In genomic region chr13:42855416-42855815, GRCh38 we compare ENCODE assay signal across 28 cellular contexts.
"Had no signal": no experiment of that assay in that cellular context is flagged by ENCODE, and none has a peak within 500 bp of the region (broad histone marks: within the 10 kb centered on the region; RNA-seq: fewer than 3 reads in every experiment).

No MANE protein-coding gene starts in this region.

- H3K27me3 ChIP-seq: brain microvascular endothelial cell, esophagus muscularis mucosa, gastrocnemius medialis had no signal

- H3K9me3 ChIP-seq: esophagus muscularis mucosa, gastrocnemius medialis had no signal

- H3K4me3 Mint-ChIP-seq: activated CD8-positive, alpha-beta T cell treated with anti-CD3 and anti-CD28 coated beads for 36 hours; activated naive CD8-positive, alpha-beta T cell; activated T-cell treated with anti-CD3 and anti-CD28 coated beads, Interleukin-2, amount 50 U/mL, for 4 hours; activated T-helper 17 cell treated with anti-CD3 and anti-CD28 coated beads, Interleukin-2, amount 50 U/mL, for 72 hours; effector memory CD8-positive, alpha-beta T cell had no signal

- H3K27ac Mint-ChIP-seq: activated CD8-positive, alpha-beta T cell treated with anti-CD3 and anti-CD28 coated beads for 36 hours; activated naive CD8-positive, alpha-beta T cell; activated T-helper 17 cell treated with anti-CD3 and anti-CD28 coated beads, Interleukin-2, amount 50 U/mL, for 72 hours; effector memory CD8-positive, alpha-beta T cell had no signal

- H3K4me1 Mint-ChIP-seq: activated T-helper 17 cell treated with anti-CD3 and anti-CD28 coated beads, Interleukin-2, amount 50 U/mL, for 72 hours had no signal

- H3K4me1 ChIP-seq: esophagus muscularis mucosa, foreskin keratinocyte, gastrocnemius medialis had no signal

- FAIRE-seq: astrocyte, colon had no signal

- H3K4me3 ChIP-seq: esophagus muscularis mucosa, gastrocnemius medialis had no signal

- DNase-seq: activated CD4-positive, alpha-beta T cell treated with anti-CD3 and anti-CD28 coated beads for 48 hours; activated CD4-positive, alpha-beta T cell treated with anti-CD3 and anti-CD28 coated beads, Interleukin-2, amount 50 U/mL, for 1 hour; activated CD4-positive, alpha-beta T cell treated with anti-CD3 and anti-CD28 coated beads, Interleukin-2, amount 50 U/mL, for 48 hours; activated CD8-positive, alpha-beta memory T cell treated with anti-CD3 and anti-CD28 coated beads for 24 hours; activated CD8-positive, alpha-beta T cell treated with anti-CD3 and anti-CD28 coated beads for 36 hours; activated effector memory CD4-positive, alpha-beta T cell treated with Interleukin-2 at 50 U/mL for 16 hours; activated gamma-delta T cell treated with Interleukin-2 at 50 U/mL for 16 hours; activated naive CD4-positive, alpha-beta T cell treated with anti-CD3 and anti-CD28 coated beads, Interleukin-2, amount 50 U/mL, for 16 hours; activated naive CD4-positive, alpha-beta T cell treated with Interleukin-2 at 50 U/mL for 16 hours; activated T-cell treated with anti-CD3 and anti-CD28 coated beads, Interleukin-2, amount 50 U/mL, for 4 hours; amniotic stem cell; anterior cingulate cortex; brain microvascular endothelial cell; caudate nucleus; cortex of kidney; dermis blood vessel endothelial cell; effector CD4-positive, alpha-beta T cell; effector memory CD8-positive, alpha-beta T cell; erythroblast; foreskin keratinocyte; gastrocnemius medialis; glutamatergic neuron; T-helper 2 cell had no signal

- H3K9me3 Mint-ChIP-seq: activated CD8-positive, alpha-beta T cell treated with anti-CD3 and anti-CD28 coated beads for 36 hours; activated T-cell treated with anti-CD3 and anti-CD28 coated beads, Interleukin-2, amount 50 U/mL, for 4 hours; effector memory CD8-positive, alpha-beta T cell had no signal

- H3K27ac ChIP-seq: brain microvascular endothelial cell, esophagus muscularis mucosa, foreskin keratinocyte, gastrocnemius medialis had no signal

- H3K36me3 Mint-ChIP-seq: activated naive CD8-positive, alpha-beta T cell had no signal

- H3K36me3 ChIP-seq: brain microvascular endothelial cell, esophagus muscularis mucosa, gastrocnemius medialis had no signal

- ATAC-seq: activated CD8-positive, alpha-beta T cell treated with anti-CD3 and anti-CD28 coated beads for 36 hours; activated T-cell treated with anti-CD3 and anti-CD28 coated beads, Interleukin-2, amount 50 U/mL, for 4 hours; activated T-helper 17 cell treated with anti-CD3 and anti-CD28 coated beads, Interleukin-2, amount 50 U/mL, for 72 hours; effector memory CD8-positive, alpha-beta T cell; foreskin keratinocyte; gastrocnemius medialis had no signal
